10 cellular contexts compared by ENCODE assay signal in genomic region chr1:51583532-51583931, GRCh38. TPM values are rescaled to one million over a fixed set of nuclear protein-coding genes. Genes with fewer than 3 reads are reported as not detected.
DNase-seq lines count a peak whose midpoint lies in the region; ATAC-seq and TF ChIP-seq lines count a peak whose summit lies in the region.
"Had no signal": no experiment of that assay in that cellular context is flagged by ENCODE, and none has a peak within 500 bp of the region (broad histone marks: within the 10 kb centered on the region; RNA-seq: fewer than 3 reads in every experiment).

No MANE protein-coding gene starts in this region.

- no peak overlapping the region for H3K4me2 ChIP-seq in mesendoderm (ENCODE audit: low read length)

- H2BK5ac ChIP-seq in mesendoderm (ENCODE audit: low read length) = no peak overlapping the region

- no peaks in the 10 kb centered on the region for H3K27me3 ChIP-seq in Panc1 (ENCODE audit: control insufficient read depth, insufficient read depth, low read length)
- no peaks in the 10 kb centered on the region for H3K27me3 ChIP-seq in esophagus muscularis mucosa
- no peaks in the 10 kb centered on the region for H3K27me3 ChIP-seq in mesendoderm (ENCODE audit: insufficient read depth, low read length, poor library complexity)
- H3K27me3 ChIP-seq in tibial artery = no peaks in the 10 kb centered on the region

- CTCF ChIA-PET in Panc1 (lab: Charles Lee) = no interaction called here

- H3K9me3 ChIP-seq in Panc1 (ENCODE audit: control insufficient read depth, insufficient read depth, low read depth, low read length) = no peaks in the 10 kb centered on the region
- no peaks in the 10 kb centered on the region for H3K9me3 ChIP-seq in esophagus muscularis mucosa
- H3K9me3 ChIP-seq in tibial artery = no peaks in the 10 kb centered on the region

- H3K4me1 ChIP-seq in Panc1 (ENCODE audit: control insufficient read depth, insufficient read depth, low read length) (peaks cover 22% of the 10 kb centered on the region), esophagus muscularis mucosa (peaks cover 0 to 4% (median 0%) of the 10 kb centered on the region in 4 donors), mesendoderm (ENCODE audit: control insufficient read depth, low read depth, low read length) (no peaks in the 10 kb centered on the region), tibial artery (no peaks in the 10 kb centered on the region)

- no peak overlapping the region for H3K56ac ChIP-seq in mesendoderm (ENCODE audit: low read length)

- H3K79me1 ChIP-seq in mesendoderm (ENCODE audit: low read length) = no peaks in the 10 kb centered on the region

- no peak for TF ChIP-seq EP300 in esophagus muscularis mucosa (IDR thresholded peaks at IDR 0.05)

- no peak overlapping the region for H2AK5ac ChIP-seq in mesendoderm (ENCODE audit: low read length)

- no peak overlapping the region for H2BK15ac ChIP-seq in mesendoderm (replicated peaks; ENCODE audit: low read depth)

- no peak overlapping the region for H4K8ac ChIP-seq in mesendoderm (ENCODE audit: low read depth, low read length)

- peak overlapping the region; percentile 60 for H3K27ac ChIP-seq in Panc1 (ENCODE audit: low read length)
- H3K27ac ChIP-seq in esophagus muscularis mucosa (replicated peaks in 1 of 4) = no peak overlapping the region
- no peak overlapping the region for H3K27ac ChIP-seq in mesendoderm (ENCODE audit: low read depth, low read length)
- no peak overlapping the region for H3K27ac ChIP-seq in tibial artery

- H3K23ac ChIP-seq in mesendoderm (ENCODE audit: low read length) = peak overlapping the region; percentile 80

- DNase-seq in Panc1 (ENCODE audit: low read depth, low spot score) = no peak
- peak; percentile 92 for DNase-seq in esophagus muscularis mucosa (ENCODE audit: extremely low spot score)
- no peak for DNase-seq in mesendoderm
- peak; percentile 78 to 82 for DNase-seq in tibial artery
- no peak for DNase-seq in NCI-H2081 (lab: John Stamatoyannopoulos, UW)
- no peak for DNase-seq in mesenteric fat pad (ENCODE audit: low spot score)
- no peak for DNase-seq in GM19238 (ENCODE audit: insufficient read length, low spot score)
- no peak for DNase-seq in NCI-H2081 treated with DMSO at 0.1 percent for 48 hours (lab: John Stamatoyannopoulos, UW)
- DNase-seq: activated CD4-positive, alpha-beta T cell treated with anti-CD3 and anti-CD28 coated beads for 36 hours; NCI-H1417 treated with DMSO at 0.1 percent for 48 hours had no signal

- BruUV-seq in Panc1 (replicated peaks; lab: Mats Ljungman, UMichigan) = no TSS peak

- TF ChIP-seq CTCF in Panc1 (IDR thresholded peaks at IDR 0.05) (no peak), esophagus muscularis mucosa (IDR thresholded peaks at IDR 0.05) (no peak), tibial artery (IDR thresholded peaks at IDR 0.05) (no peak)

- no peak overlapping the region for H3K4ac ChIP-seq in mesendoderm (ENCODE audit: low read depth, low read length)

- POLR2A ChIA-PET in Panc1 (lab: Charles Lee) = no interaction called here

- no peak overlapping the region for H4K5ac ChIP-seq in mesendoderm (ENCODE audit: low read length)

- in situ Hi-C loops in Panc1 (cut with HindIII; ENCODE audit: low pct_unique_long_range_greater_than_20kb, low sequenced_read_pairs) = no loop called here

- no peaks in the 10 kb centered on the region for H3K36me3 ChIP-seq in Panc1 (ENCODE audit: control insufficient read depth, insufficient read depth, low read length)
- no peaks in the 10 kb centered on the region for H3K36me3 ChIP-seq in esophagus muscularis mucosa
- no peaks in the 10 kb centered on the region for H3K36me3 ChIP-seq in mesendoderm (ENCODE audit: control insufficient read depth, insufficient read depth, low read length)
- H3K36me3 ChIP-seq in tibial artery = no peaks in the 10 kb centered on the region

- WGBS in esophagus muscularis mucosa = 55% methylated on average over 9 of the region's 9 CpGs
- no CpG with 5 or more reads among the region's 9 CpGs for WGBS in mesendoderm (ENCODE audit: extremely low coverage, insufficient coverage, low lambda C conversion rate)

- TF ChIP-seq POLR2A in esophagus muscularis mucosa (IDR thresholded peaks at IDR 0.05; ENCODE audit: low read depth) = no peak

- no peak overlapping the region for H3K4me3 ChIP-seq in Panc1 (ENCODE audit: low read depth in 2 of 2, low read length in 2 of 2)
- no peak overlapping the region for H3K4me3 ChIP-seq in esophagus muscularis mucosa
- H3K4me3 ChIP-seq in mesendoderm (ENCODE audit: low read length) = no peak overlapping the region
- H3K4me3 ChIP-seq in tibial artery = no peak overlapping the region

- H3K79me2 ChIP-seq in mesendoderm (ENCODE audit: control insufficient read depth, insufficient read depth, low read length) = no peaks in the 10 kb centered on the region

- no peak overlapping the region for H3K9ac ChIP-seq in mesendoderm (ENCODE audit: low read length)

- no peak overlapping the region for H2BK120ac ChIP-seq in mesendoderm (ENCODE audit: low read depth, low read length)

- intact Hi-C loops in Panc1 (cut with micrococcal nuclease; ENCODE audit: unreplicated experiment) (no loop called here), esophagus muscularis mucosa (cut with DNase I) (no loop called here), tibial artery (cut with DNase I; ENCODE audit: low total_unique reads) (no loop called here)

- no peak overlapping the region for H3K18ac ChIP-seq in mesendoderm (ENCODE audit: low read length)

- ATAC-seq in Panc1 = peak; percentile 78
- ATAC-seq: activated CD4-positive, alpha-beta T cell treated with anti-CD3 and anti-CD28 coated beads for 36 hours had no signal

RNA-seq across cellular contexts. Expression of gene OSBPL9, which starts 33.4 kb away (rescaled TPM):
- total RNA-seq in Panc1 (2021; ENCODE audit: unreplicated experiment) (85.5 TPM), esophagus muscularis mucosa (10 to 100 TPM; 66.8 to 84.5 (median 75.9) TPM), mesenteric fat pad (51.6 TPM)
- 63.5 TPM for polyA plus RNA-seq in Panc1 (2012; ENCODE audit: insufficient read length)
- polyA plus RNA-seq in mesendoderm (2013, experiment 1 of 2) = 45.4 TPM
- 46.3 TPM for polyA plus RNA-seq in mesendoderm (2013, experiment 2 of 2)

Comparison
In these comparisons a context has a peak if more than half of its experiments do, and no peak if none do; other contexts are left out.
1. DNase-seq: peak in esophagus muscularis mucosa (single experiment) and tibial artery (2 of 2); none in Panc1 (single experiment), mesendoderm (single experiment), NCI-H2081 (0 of 2), mesenteric fat pad (single experiment), GM19238 (single experiment) and NCI-H2081 treated with DMSO at 0.1 percent for 48 hours (single experiment).